In the genomic region with DNA sequence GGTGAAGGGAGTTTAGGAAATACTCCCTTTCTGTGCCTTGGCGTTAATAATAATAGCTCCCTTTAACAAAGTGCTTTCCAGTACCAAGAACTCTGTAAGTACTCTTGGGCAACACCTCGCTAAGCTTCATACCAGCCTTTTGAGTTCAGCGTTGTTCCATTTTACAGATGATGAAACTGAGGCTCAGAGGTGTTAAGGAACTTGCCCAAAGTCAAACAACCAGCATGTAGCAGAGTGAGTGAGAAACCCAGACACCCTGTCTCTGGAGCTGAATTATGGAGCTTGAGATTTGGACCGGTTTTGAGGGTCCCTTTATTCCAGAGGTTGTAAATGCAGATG, we compare ENCODE assay signal across 8 cellular contexts. TPM values are rescaled to one million over a fixed set of nuclear protein-coding genes. Genes with fewer than 3 reads are reported as not detected.
A peak's percentile ranks its signal among the peaks of the same experiment; 100 is the strongest.
DNase-seq lines count a peak whose midpoint lies in the region; ATAC-seq and TF ChIP-seq lines count a peak whose summit lies in the region.

No MANE protein-coding gene starts in this region.

- peak overlapping the region; percentile 71 for H3K27ac ChIP-seq in AG04450 (ENCODE audit: low read depth, low read length)
- peak overlapping the region; percentile 66 for H3K27ac ChIP-seq in KOPT-K1 (ENCODE audit: low read depth, low read length, poor library complexity, severe bottlenecking)

- peaks cover 27 to 42% (median 32%) of the 10 kb centered on the region in 3 donors for H3K4me1 Mint-ChIP-seq in naive B cell

- DNase-seq in AG04450 (ENCODE audit: low read depth, low spot score) (no peak), choroid plexus epithelial cell (ENCODE audit: low read depth) (no peak), naive B cell (no peak), NCI-H2107 treated with DMSO at 0.1 percent for 48 hours (lab: John Stamatoyannopoulos, UW; ENCODE audit: unreplicated experiment) (no peak), HuH-7.5 (ENCODE audit: low spot score) (no peak), NCI-H2196 treated with DMSO at 0.1 percent for 48 hours (lab: John Stamatoyannopoulos, UW; ENCODE audit: unreplicated experiment) (no peak)

- H3K4me3 Mint-ChIP-seq in naive B cell, result peak overlapping the region; percentile 96 to 100 (median 99)

- peaks cover 0 to under 1% of the 10 kb centered on the region in 2 donors for H3K36me3 Mint-ChIP-seq in naive B cell

- peak overlapping the region; percentile 99 to 100 (median 100) for H3K27ac Mint-ChIP-seq in naive B cell

- TF ChIP-seq CTCF in AG04450 (IDR thresholded peaks at IDR 0.05; ENCODE audit: low read depth, low read length) (no peak), choroid plexus epithelial cell (conservative IDR thresholded peaks at IDR 0.05; ENCODE audit: low read depth, low read length) (no peak)

- POLR2A ChIA-PET in AG04450 (lab: Yijun Ruan, JAX), result interaction anchor here (0.6 kb wide), 1 partner anchor 37 kb away, joined by 3 read pairs; no protein-coding TSS in a partner anchor

- H3K36me3 ChIP-seq in KOPT-K1 (ENCODE audit: insufficient read depth, low read length), result peaks cover 6% of the 10 kb centered on the region

- H3K4me3 ChIP-seq in AG04450 (ENCODE audit: low read depth, low read length) (peak overlapping the region; percentile 99), choroid plexus epithelial cell (ENCODE audit: low read depth, low read length) (peak overlapping the region; percentile 97)

- no peaks in the 10 kb centered on the region for H3K27me3 ChIP-seq in AG04450 (ENCODE audit: control insufficient read depth, insufficient read depth, low read length)

- H3K9me3 ChIP-seq in AG04450 (ENCODE audit: control insufficient read depth, insufficient read depth, low read length), result no peaks in the 10 kb centered on the region; the same call in 1 of the 2 replicates
- no peaks in the 10 kb centered on the region for H3K9me3 ChIP-seq in KOPT-K1 (ENCODE audit: insufficient read depth, low read length, poor library complexity, severe bottlenecking)

- no peak for ATAC-seq in naive B cell (ENCODE audit: low read depth in 2 of 2)
- no peak for ATAC-seq in GM21367 (IDR thresholded peaks at IDR 0.05; ENCODE audit: unreplicated experiment)

- CTCF ChIA-PET in AG04450 (lab: Charles Lee), result interaction anchor here (1.1 kb wide), 1 partner anchor 89 kb away, joined by 5 read pairs; no protein-coding TSS in a partner anchor

- no peaks in the 10 kb centered on the region for H3K9me3 Mint-ChIP-seq in naive B cell

- no peaks in the 10 kb centered on the region for H3K27me3 Mint-ChIP-seq in naive B cell

RNA-seq across cellular contexts. Expression of gene KATNIP, which starts 0.6 kb away (rescaled TPM):
- 21.2 and 23.3 TPM in 2 replicates for polyA plus RNA-seq in AG04450 (2011; rRNA removed)
- 33.9 and 36.1 TPM in 2 replicates for polyA minus RNA-seq in AG04450 (2011; rRNA and poly(A)+ RNA removed)
- polyA plus RNA-seq in naive B cell (ENCODE audit: low read depth in 6 of 6), result 10 to 100 TPM in 1 of 6 donors, 1 to 10 TPM in 5; 2.2 to 13.1 (median 4.6) TPM

RNA-seq across cellular contexts. Expression of gene GTF3C1, which starts 0.8 kb away (rescaled TPM):
- polyA plus RNA-seq in AG04450 (2011; rRNA removed) (40.2 and 44.6 TPM in 2 replicates), naive B cell (ENCODE audit: low read depth in 6 of 6) (10 to 100 TPM in 5 of 6 donors, 1 to 10 TPM in 1; 5.4 to 21.2 (median 16.2) TPM)
- polyA minus RNA-seq in AG04450 (2011; rRNA and poly(A)+ RNA removed), result 91.1 and 115 TPM in 2 replicates
